ENCODE assay signal across 9 cellular contexts in genomic region chr19:46115396-46116109, GRCh38. TPM values are rescaled to one million over a fixed set of nuclear protein-coding genes. Genes with fewer than 3 reads are reported as not detected.
DNase-seq lines count a peak whose midpoint lies in the region; ATAC-seq, FAIRE-seq and TF ChIP-seq lines count a peak whose summit lies in the region.
"Had no signal": no experiment of that assay in that cellular context is flagged by ENCODE, and none has a peak within 500 bp of the region (broad histone marks: within the 10 kb centered on the region; RNA-seq: fewer than 3 reads in every experiment).

No MANE protein-coding gene starts in this region.

- peaks cover 44% of the 10 kb centered on the region for H3K4me1 Mint-ChIP-seq in astrocyte (ENCODE audit: low read depth, unreplicated experiment)
- H3K4me1 Mint-ChIP-seq: IgD-negative memory B cell had no signal

- H3K27me3 Mint-ChIP-seq in astrocyte (ENCODE audit: low read depth, unreplicated experiment): no peaks in the 10 kb centered on the region

- no peaks in the 10 kb centered on the region for H3K9me2 ChIP-seq in MM.1S (replicated peaks; ENCODE audit: insufficient read depth, low read length)

- peak; percentile 97 for FAIRE-seq in astrocyte (lab: Jason Lieb, UNC)

- peak; percentile 7 for DNase-seq in MM.1S
- DNase-seq in astrocyte (ENCODE audit: low read depth): peak; percentile 91
- DNase-seq in skeletal muscle cell (ENCODE audit: low read depth): peak; percentile 47
- DNase-seq in left ventricle myocardium inferior: no peak
- no peak for DNase-seq in cerebellum (ENCODE audit: low spot score)
- no peak for DNase-seq in NCI-H345 treated with DMSO at 0.1 percent for 48 hours (lab: John Stamatoyannopoulos, UW; ENCODE audit: unreplicated experiment)

- H3K27ac ChIP-seq in MM.1S (ENCODE audit: low read length) (no peak overlapping the region), astrocyte (ENCODE audit: low read depth, low read length) (peak overlapping the region; percentile 58), left ventricle myocardium inferior (replicated peaks) (no peak overlapping the region)

- H3K27ac Mint-ChIP-seq in astrocyte (ENCODE audit: unreplicated experiment): peak overlapping the region; percentile 84
- H3K27ac Mint-ChIP-seq: IgD-negative memory B cell had no signal

- TF ChIP-seq CTCF in MM.1S (IDR thresholded peaks at IDR 0.05; ENCODE audit: low read length): no peak
- TF ChIP-seq CTCF in astrocyte (IDR thresholded peaks at IDR 0.05; ENCODE audit: insufficient read depth, low read depth, low read length): no peak
- TF ChIP-seq CTCF in left ventricle myocardium inferior (IDR thresholded peaks at IDR 0.05; ENCODE audit: borderline replicate concordance): no peak

- no peak overlapping the region for H3K4me3 ChIP-seq in MM.1S (ENCODE audit: low read length)
- no peak overlapping the region for H3K4me3 ChIP-seq in astrocyte (ENCODE audit: insufficient read depth, low read depth, low read length)
- no peak overlapping the region for H3K4me3 ChIP-seq in skeletal muscle cell (ENCODE audit: low read depth, low read length)
- no peak overlapping the region for H3K4me3 ChIP-seq in left ventricle myocardium inferior

- H3K9me3 ChIP-seq in MM.1S (replicated peaks; ENCODE audit: insufficient read depth, low read length) (no peaks in the 10 kb centered on the region), astrocyte (ENCODE audit: insufficient read depth, low read depth, low read length) (no peaks in the 10 kb centered on the region), left ventricle myocardium inferior (replicated peaks) (peaks cover 6% of the 10 kb centered on the region)

- intact Hi-C loops in left ventricle myocardium inferior (cut with micrococcal nuclease): no loop called here

- H2AFZ ChIP-seq in MM.1S (ENCODE audit: low read length): no peak overlapping the region
- H2AFZ ChIP-seq in astrocyte (ENCODE audit: low read depth, low read length): no peak overlapping the region

- H4K20me1 ChIP-seq in MM.1S (ENCODE audit: insufficient read depth, low read length): no peaks in the 10 kb centered on the region
- no peaks in the 10 kb centered on the region for H4K20me1 ChIP-seq in astrocyte (ENCODE audit: insufficient read depth, low read length)

- ATAC-seq in GM18867 (IDR thresholded peaks at IDR 0.05; ENCODE audit: unreplicated experiment) (peak; percentile 50), GM19023 (IDR thresholded peaks at IDR 0.05; ENCODE audit: unreplicated experiment) (no peak)

- no peaks in the 10 kb centered on the region for H3F3A ChIP-seq in MM.1S (ENCODE audit: insufficient read depth, low read length)

- no peaks in the 10 kb centered on the region for H3K36me3 ChIP-seq in MM.1S (replicated peaks; ENCODE audit: insufficient read depth, low read length)
- no peaks in the 10 kb centered on the region for H3K36me3 ChIP-seq in astrocyte (ENCODE audit: insufficient read depth, low read length)
- no peaks in the 10 kb centered on the region for H3K36me3 ChIP-seq in left ventricle myocardium inferior

- H3K9me3 Mint-ChIP-seq in astrocyte (ENCODE audit: unreplicated experiment): peaks cover 2% of the 10 kb centered on the region
- H3K9me3 Mint-ChIP-seq: IgD-negative memory B cell had no signal

- H3K79me2 ChIP-seq in MM.1S (ENCODE audit: low read length): no peaks in the 10 kb centered on the region
- no peaks in the 10 kb centered on the region for H3K79me2 ChIP-seq in astrocyte (ENCODE audit: insufficient read depth, low read length)

- H3K27me3 ChIP-seq in MM.1S (replicated peaks; ENCODE audit: insufficient read depth, low read length) (peaks cover 52% of the 10 kb centered on the region), astrocyte (ENCODE audit: insufficient read depth, low read length) (peaks cover 3% of the 10 kb centered on the region), left ventricle myocardium inferior (ENCODE audit: low read depth) (peaks cover 90% of the 10 kb centered on the region)

- peak overlapping the region; percentile 47 for H3K4me3 Mint-ChIP-seq in astrocyte (ENCODE audit: unreplicated experiment)
- H3K4me3 Mint-ChIP-seq: IgD-negative memory B cell had no signal

- no peak overlapping the region for H3K4me2 ChIP-seq in MM.1S (ENCODE audit: low read depth, low read length)
- peak overlapping the region; percentile 74 for H3K4me2 ChIP-seq in astrocyte (ENCODE audit: low read length)

- H3K36me3 Mint-ChIP-seq in astrocyte (ENCODE audit: low read depth, unreplicated experiment): peaks cover 5% of the 10 kb centered on the region
- H3K36me3 Mint-ChIP-seq: IgD-negative memory B cell had no signal

- H3K9ac ChIP-seq in MM.1S (ENCODE audit: low read length) (no peak overlapping the region), astrocyte (ENCODE audit: low read length) (no peak overlapping the region)

- H3K4me1 ChIP-seq in MM.1S (ENCODE audit: low read length) (no peaks in the 10 kb centered on the region), astrocyte (ENCODE audit: insufficient read depth, low read length) (peaks cover 24% of the 10 kb centered on the region), left ventricle myocardium inferior (no peaks in the 10 kb centered on the region)

RNA-seq across cellular contexts. Expression of gene IGFL3, which starts 8.9 kb away (rescaled TPM):
- total RNA-seq in astrocyte (93.5 and 127 TPM in 2 replicates), left ventricle myocardium inferior (not detected), cerebellum (not detected)

RNA-seq across cellular contexts. Expression of gene IGFL2, which starts 32.5 kb away (rescaled TPM):
- total RNA-seq in astrocyte: 9.8 and 11.3 TPM in 2 replicates
- not detected for total RNA-seq in left ventricle myocardium inferior
- 1.2 TPM for total RNA-seq in cerebellum

Comparison
In these comparisons a context has a peak if more than half of its experiments do, and no peak if none do; other contexts are left out.
1. DNase-seq: peak in MM.1S (single experiment), astrocyte (single experiment) and skeletal muscle cell (single experiment); none in left ventricle myocardium inferior (single experiment), cerebellum (single experiment) and NCI-H345 treated with DMSO at 0.1 percent for 48 hours (single experiment).
2. RNA of gene IGFL3, which starts 8.9 kb away (total RNA-seq): 93.5 to 127 TPM in astrocyte; not detected in left ventricle myocardium inferior (single experiment) and not detected in cerebellum (single experiment); every median in the first group is over 10 times any median in the second.